Comparison of ENCODE assay signal across 8 cellular contexts in the genomic region with DNA sequence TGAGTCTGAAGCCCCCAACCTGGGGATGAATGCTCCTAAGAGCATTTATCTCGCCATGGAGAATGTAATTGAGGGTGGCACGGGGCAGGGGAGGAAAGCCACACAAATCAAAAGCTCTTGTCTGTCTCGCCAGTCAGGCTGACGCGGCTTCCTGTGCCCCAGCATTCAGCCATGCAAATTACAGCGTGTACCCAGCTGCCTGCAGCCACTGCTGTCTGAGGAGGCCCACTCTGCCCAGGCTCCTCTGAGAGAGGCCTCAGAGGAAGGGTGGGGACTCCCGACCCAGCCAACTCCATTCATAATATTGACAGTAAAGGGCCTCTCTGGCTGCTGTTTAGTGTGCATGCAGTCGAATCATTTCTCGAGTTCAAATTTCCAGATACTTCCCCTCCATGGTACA. TPM values are rescaled to one million over a fixed set of nuclear protein-coding genes. Genes with fewer than 3 reads are reported as not detected.
DNase-seq lines count a peak whose midpoint lies in the region; ATAC-seq, FAIRE-seq and TF ChIP-seq lines count a peak whose summit lies in the region.

No MANE protein-coding gene starts in this region.

- H3K9ac ChIP-seq in colonic mucosa (ENCODE audit: low read depth in 2 of 2, low read length in 2 of 2): peak overlapping the region; percentile 46 to 91

- H3K9me3 ChIP-seq in colonic mucosa: no peaks in the 10 kb centered on the region

- no peak for TF ChIP-seq CTCF in colonic mucosa (IDR thresholded peaks at IDR 0.05)

- FAIRE-seq in GM12892 (lab: Jason Lieb, UNC): peak; percentile 91

- peak; percentile 84 for ATAC-seq in HG02623 (IDR thresholded peaks at IDR 0.05; ENCODE audit: unreplicated experiment)
- peak; percentile 97 for ATAC-seq in stimulated activated naive CD8-positive, alpha-beta T cell treated with anti-CD3 and anti-CD28 coated beads, Interleukin-15, amount 100 ng/mL, for 72 hours

- no peaks in the 10 kb centered on the region for H3K9me3 Mint-ChIP-seq in stimulated activated naive CD8-positive, alpha-beta T cell treated with anti-CD3 and anti-CD28 coated beads, Interleukin-15, amount 100 ng/mL, for 72 hours

- 0 out of 2 replicates have a peak, but pooled peaks have one; percentile 47 for TF ChIP-seq POLR2A in GM12892 (IDR thresholded peaks at IDR 0.05; ENCODE audit: low read depth, low read length)

- intact Hi-C loops in colonic mucosa (cut with DNase I): no loop called here

- no peaks in the 10 kb centered on the region for H3K27me3 Mint-ChIP-seq in stimulated activated naive CD8-positive, alpha-beta T cell treated with anti-CD3 and anti-CD28 coated beads, Interleukin-15, amount 100 ng/mL, for 72 hours

- H3K36me3 ChIP-seq in colonic mucosa: no peaks in the 10 kb centered on the region

- peak overlapping the region; percentile 73 to 80 for H3K4me3 Mint-ChIP-seq in stimulated activated naive CD8-positive, alpha-beta T cell treated with anti-CD3 and anti-CD28 coated beads, Interleukin-15, amount 100 ng/mL, for 72 hours

- H3K4me1 ChIP-seq in colonic mucosa: peaks cover 87% of the 10 kb centered on the region

- H3K27ac ChIP-seq in colonic mucosa: peak overlapping the region; percentile 56

- no peak overlapping the region for H3K4me3 ChIP-seq in colonic mucosa

- no peaks in the 10 kb centered on the region for H3K27me3 ChIP-seq in colonic mucosa

- H3K4me1 Mint-ChIP-seq in stimulated activated naive CD8-positive, alpha-beta T cell treated with anti-CD3 and anti-CD28 coated beads, Interleukin-15, amount 100 ng/mL, for 72 hours: peaks cover 100% of the 10 kb centered on the region

- peak; percentile 77 for DNase-seq in GM12892 (ENCODE audit: insufficient read length)
- DNase-seq in NCI-H146 (lab: John Stamatoyannopoulos, UW): peak; percentile 86
- peak; percentile 41 for DNase-seq in activated CD4-positive, alpha-beta T cell treated with anti-CD3 and anti-CD28 coated beads for 24 hours (ENCODE audit: low read depth in 2 of 2)
- peak; percentile 78 for DNase-seq in colonic mucosa
- DNase-seq in midbrain (lab: John Stamatoyannopoulos, UW): peak; percentile 70
- DNase-seq in stimulated activated naive CD8-positive, alpha-beta T cell treated with anti-CD3 and anti-CD28 coated beads, Interleukin-15, amount 100 ng/mL, for 72 hours: peak; percentile 66 to 83
- no peak for DNase-seq in HPDE6-E6E7 (ENCODE audit: extremely low spot score)

- H3K27ac Mint-ChIP-seq in stimulated activated naive CD8-positive, alpha-beta T cell treated with anti-CD3 and anti-CD28 coated beads, Interleukin-15, amount 100 ng/mL, for 72 hours: peak overlapping the region; percentile 61 to 95

RNA-seq across cellular contexts. Expression of a gene that starts 22.0 kb away (rescaled TPM):
- polyA plus RNA-seq in GM12892 (2012; ENCODE audit: missing spikeins): 13.8 TPM
- total RNA-seq in colonic mucosa: 10 to 100 TPM; 21.2 to 21.6 TPM
